15 cellular contexts compared by ENCODE assay signal in the genomic region with DNA sequence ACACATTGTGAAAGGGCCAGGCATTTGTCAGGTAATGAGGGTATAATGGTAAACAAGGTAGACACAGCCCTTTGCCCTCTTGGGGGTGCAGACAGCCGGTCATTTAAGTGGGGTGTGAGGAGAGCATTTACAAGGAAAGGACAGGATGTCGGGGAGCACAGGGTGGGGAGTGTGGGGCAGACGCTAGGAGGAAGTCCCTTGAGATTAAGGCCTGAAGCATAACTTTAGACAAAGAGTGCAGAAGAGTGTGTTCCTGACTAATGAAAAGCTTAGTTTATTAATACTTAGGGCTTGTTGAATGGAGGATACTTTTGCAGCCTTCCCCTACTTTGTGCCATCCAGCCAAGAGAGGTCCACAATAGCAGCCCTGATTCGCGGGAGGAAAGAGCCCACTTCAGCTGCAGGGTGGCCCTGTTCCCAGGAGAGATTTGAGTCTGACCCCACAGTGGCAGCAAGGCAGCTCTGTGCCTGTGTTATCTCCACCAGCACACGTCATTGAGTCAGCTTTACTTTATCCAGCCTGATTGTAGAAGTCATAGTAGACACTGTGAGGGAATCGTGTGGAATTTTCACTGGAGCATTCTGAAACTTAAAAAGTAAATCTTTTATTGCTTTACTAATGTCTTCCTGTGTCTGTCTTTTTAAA. TPM values are rescaled to one million over a fixed set of nuclear protein-coding genes. Genes with fewer than 3 reads are reported as not detected.
A peak's percentile ranks its signal among the peaks of the same experiment; 100 is the strongest.
DNase-seq lines count a peak whose midpoint lies in the region; ATAC-seq, FAIRE-seq and TF ChIP-seq lines count a peak whose summit lies in the region.
"Had no signal": no experiment of that assay in that cellular context is flagged by ENCODE, and none has a peak within 500 bp of the region (broad histone marks: within the 10 kb centered on the region; RNA-seq: fewer than 3 reads in every experiment).

No MANE protein-coding gene starts in this region.

- H3K9me3 ChIP-seq in SK-N-SH: no peaks in the 10 kb centered on the region
- no peaks in the 10 kb centered on the region for H3K9me3 ChIP-seq in astrocyte (ENCODE audit: insufficient read depth, low read depth, low read length)
- no peaks in the 10 kb centered on the region for H3K9me3 ChIP-seq in hepatocyte (ENCODE audit: low read depth)
- H3K9me3 ChIP-seq in transverse colon: no peaks in the 10 kb centered on the region
- H3K9me3 ChIP-seq in PC-9 (ENCODE audit: insufficient read depth, low read depth): no peaks in the 10 kb centered on the region
- H3K9me3 ChIP-seq: breast epithelium had no signal

- H3K9me2 ChIP-seq in SK-N-SH (no peaks in the 10 kb centered on the region), hepatocyte (replicated peaks; ENCODE audit: insufficient read depth) (no peaks in the 10 kb centered on the region), PC-9 (ENCODE audit: insufficient read depth) (no peaks in the 10 kb centered on the region)

- peaks cover 59% of the 10 kb centered on the region for H3K4me1 Mint-ChIP-seq in astrocyte (ENCODE audit: low read depth, unreplicated experiment)

- H4K20me1 ChIP-seq in SK-N-SH (ENCODE audit: insufficient read depth) (peaks cover 12% of the 10 kb centered on the region), astrocyte (ENCODE audit: insufficient read depth, low read length) (peaks cover 79% of the 10 kb centered on the region), hepatocyte (ENCODE audit: insufficient read depth, poor library complexity, severe bottlenecking) (peaks cover 52% of the 10 kb centered on the region), PC-9 (ENCODE audit: insufficient read depth) (peaks cover 3% of the 10 kb centered on the region; the same call in 1 of the 2 replicates)

- BruUV-seq in PC-9 (replicated peaks; lab: Mats Ljungman, UMichigan): no TSS peak

- H3K27ac ChIP-seq in SK-N-SH (ENCODE audit: low read depth in 2 of 2, low read length in 1 of 2) (no peak overlapping the region), astrocyte (ENCODE audit: low read depth, low read length) (no peak overlapping the region), hepatocyte (peak overlapping the region; percentile 53), transverse colon (peak overlapping the region; percentile 58 to 76 (median 63)), PC-9 (no peak overlapping the region)
- H3K27ac ChIP-seq: breast epithelium, GM23248 had no signal

- H2AFZ ChIP-seq in SK-N-SH (ENCODE audit: low read depth): no peak overlapping the region
- no peak overlapping the region for H2AFZ ChIP-seq in astrocyte (ENCODE audit: low read depth, low read length)
- H2AFZ ChIP-seq in hepatocyte: no peak overlapping the region
- no peak overlapping the region for H2AFZ ChIP-seq in PC-9
- H2AFZ ChIP-seq: GM23248 had no signal

- TF ChIP-seq EP300 in SK-N-SH (IDR thresholded peaks at IDR 0.05; ENCODE audit: borderline replicate concordance in 1 of 2, low read depth in 1 of 2, low read length in 1 of 2): no peak
- no peak for TF ChIP-seq EP300 in transverse colon (IDR thresholded peaks at IDR 0.05; ENCODE audit: low read depth)

- TF ChIP-seq POLR2A in transverse colon (IDR thresholded peaks at IDR 0.05): no peak

- CTCF ChIA-PET in SK-N-SH (lab: Yijun Ruan, JAX) (no interaction called here), PC-9 (lab: Charles Lee) (no interaction called here)

- peaks cover 5 to 15% of the 10 kb centered on the region in 2 experiments; a peak in 3 of 4 replicates for H3K4me1 ChIP-seq in SK-N-SH (ENCODE audit: control insufficient read depth in 1 of 2, insufficient read depth in 2 of 2, low read depth in 1 of 2, low read length in 1 of 2)
- peaks cover 12% of the 10 kb centered on the region for H3K4me1 ChIP-seq in astrocyte (ENCODE audit: insufficient read depth, low read length)
- H3K4me1 ChIP-seq in hepatocyte (ENCODE audit: insufficient read depth): peaks cover 23% of the 10 kb centered on the region
- H3K4me1 ChIP-seq in transverse colon: peaks cover 30 to 74% (median 43%) of the 10 kb centered on the region in 4 donors
- no peaks in the 10 kb centered on the region for H3K4me1 ChIP-seq in PC-9 (replicated peaks; ENCODE audit: insufficient read depth)

- H3K27me3 ChIP-seq in SK-N-SH (ENCODE audit: insufficient read depth) (no peaks in the 10 kb centered on the region), astrocyte (ENCODE audit: insufficient read depth, low read length) (no peaks in the 10 kb centered on the region), hepatocyte (no peaks in the 10 kb centered on the region), transverse colon (no peaks in the 10 kb centered on the region), PC-9 (ENCODE audit: insufficient read depth, low read depth) (no peaks in the 10 kb centered on the region)
- H3K27me3 ChIP-seq: breast epithelium had no signal

- H3K4me3 Mint-ChIP-seq in astrocyte (ENCODE audit: unreplicated experiment): no peak overlapping the region
- H3K4me3 Mint-ChIP-seq: natural killer cell had no signal

- H3K36me3 ChIP-seq in SK-N-SH (replicated peaks in 1 of 2; ENCODE audit: control insufficient read depth in 1 of 2, insufficient read depth in 2 of 2, low read length in 1 of 2) (no peaks in the 10 kb centered on the region), astrocyte (ENCODE audit: insufficient read depth, low read length) (no peaks in the 10 kb centered on the region), hepatocyte (replicated peaks; ENCODE audit: insufficient read depth, low read depth) (no peaks in the 10 kb centered on the region), transverse colon (no peaks in the 10 kb centered on the region), PC-9 (ENCODE audit: low read depth) (no peaks in the 10 kb centered on the region)
- H3K36me3 ChIP-seq: breast epithelium had no signal

- POLR2A ChIA-PET in SK-N-SH (lab: Yijun Ruan, JAX): interaction anchor here (0.6 kb wide), 2 partner anchors 17 to 97 kb away, joined by 3 to 4 read pairs; no protein-coding TSS in a partner anchor
- POLR2A ChIA-PET in PC-9 (lab: Charles Lee; ENCODE audit: unreplicated experiment): no interaction called here

- WGBS in SK-N-SH (ENCODE audit: low lambda C conversion rate): 85% methylated on average over 7 of the region's 7 CpGs
- 32% methylated on average over 7 of the region's 7 CpGs for WGBS in hepatocyte (ENCODE audit: low lambda C conversion rate, missing lambda C conversion rate)
- 44 to 55% methylated on average over 7 of the region's 7 CpGs for WGBS in transverse colon (ENCODE audit: low coverage in 1 of 2), 2 donors

- in situ Hi-C loops in transverse colon (cut with MboI; ENCODE audit: low pct_ligation_motif_present in 1 of 4, low pct_unique_long_range_greater_than_20kb in 1 of 4, low sequenced_read_pairs in 3 of 4): no loop called here

- H3K27me3 Mint-ChIP-seq in astrocyte (ENCODE audit: low read depth, unreplicated experiment): no peaks in the 10 kb centered on the region

- H3K79me2 ChIP-seq in SK-N-SH (ENCODE audit: insufficient read depth) (peaks cover 96% of the 10 kb centered on the region), astrocyte (ENCODE audit: insufficient read depth, low read length) (peaks cover 89% of the 10 kb centered on the region), hepatocyte (peaks cover 94% of the 10 kb centered on the region), PC-9 (ENCODE audit: low read depth) (peaks cover 35% of the 10 kb centered on the region)

- peaks cover 7% of the 10 kb centered on the region for H3K36me3 Mint-ChIP-seq in astrocyte (ENCODE audit: low read depth, unreplicated experiment)
- H3K36me3 Mint-ChIP-seq: natural killer cell had no signal

- H3K4me3 ChIP-seq in SK-N-SH (ENCODE audit: low read depth in 2 of 2, low read length in 1 of 2): no peak overlapping the region
- no peak overlapping the region for H3K4me3 ChIP-seq in astrocyte (ENCODE audit: insufficient read depth, low read depth, low read length)
- H3K4me3 ChIP-seq in hepatocyte: no peak overlapping the region
- H3K4me3 ChIP-seq in transverse colon: no peak overlapping the region
- H3K4me3 ChIP-seq in PC-9: no peak overlapping the region
- H3K4me3 ChIP-seq: breast epithelium, GM12878, GM23248 had no signal

- FAIRE-seq in astrocyte (lab: Jason Lieb, UNC): no peak
- FAIRE-seq: GM12878 had no signal

- no peak for TF ChIP-seq RAD21 in SK-N-SH (IDR thresholded peaks at IDR 0.05; ENCODE audit: low read length)

- H3K27ac Mint-ChIP-seq in astrocyte (ENCODE audit: unreplicated experiment): no peak overlapping the region
- H3K27ac Mint-ChIP-seq: natural killer cell had no signal

- intact Hi-C loops in transverse colon (cut with DNase I; ENCODE audit: low total_unique reads): no loop called here
- intact Hi-C loops in PC-9 (cut with micrococcal nuclease; ENCODE audit: unreplicated experiment): loop anchor here (5.0 kb wide), 1 partner anchor 35 kb away; a partner anchor contains a TSS

- TF ChIP-seq CTCF in SK-N-SH (IDR thresholded peaks at IDR 0.05) (no peak), astrocyte (IDR thresholded peaks at IDR 0.05; ENCODE audit: insufficient read depth, low read depth, low read length) (no peak), hepatocyte (IDR thresholded peaks at IDR 0.05; ENCODE audit: poor library complexity) (no peak), transverse colon (IDR thresholded peaks at IDR 0.05) (no peak), PC-9 (conservative IDR thresholded peaks at IDR 0.05) (no peak)

- no peaks in the 10 kb centered on the region for H3K9me3 Mint-ChIP-seq in astrocyte (ENCODE audit: unreplicated experiment)
- H3K9me3 Mint-ChIP-seq: natural killer cell had no signal

- ATAC-seq in SK-N-SH treated with all-trans-retinoic acid at 6 μM for 48 hours (peak; percentile 37), GM21619 (IDR thresholded peaks at IDR 0.05; ENCODE audit: unreplicated experiment) (no peak)
- ATAC-seq: GM12878, natural killer cell had no signal

- H3F3A ChIP-seq in SK-N-SH (replicated peaks; ENCODE audit: insufficient read depth) (no peaks in the 10 kb centered on the region), PC-9 (ENCODE audit: insufficient read depth, low read depth) (no peaks in the 10 kb centered on the region)

- H3K4me2 ChIP-seq in SK-N-SH: no peak overlapping the region
- no peak overlapping the region for H3K4me2 ChIP-seq in astrocyte (ENCODE audit: low read length)
- H3K4me2 ChIP-seq in hepatocyte: peak overlapping the region; percentile 24
- H3K4me2 ChIP-seq in PC-9: no peak overlapping the region

- DNase-seq in SK-N-SH (no peak), astrocyte (ENCODE audit: low read depth) (peak; percentile 55), hepatocyte (ENCODE audit: low spot score) (peak; percentile 31), transverse colon (peak; percentile 32), H4 (ENCODE audit: low spot score) (no peak), PC-9 (no peak)
- DNase-seq: activated CD4-positive, alpha-beta T cell treated with anti-CD3 and anti-CD28 coated beads for 1 hour; GM23248; natural killer cell; NCI-H1048; NCI-H524 treated with DMSO at 0.1 percent for 48 hours had no signal

- H3K9ac ChIP-seq in SK-N-SH (no peak overlapping the region), astrocyte (ENCODE audit: low read length) (no peak overlapping the region)
- H3K9ac ChIP-seq: GM23248 had no signal

RNA-seq across cellular contexts. Expression of a gene that starts 35.1 kb away (rescaled TPM):
- polyA plus RNA-seq in SK-N-SH (2012; rRNA removed) (27.3 and 34.4 TPM in 2 replicates), hepatocyte (202 and 245 TPM in 2 replicates)
- polyA plus RNA-seq in SK-N-SH (2012; cell fraction: cytosol; rRNA removed): 34.9 and 39.9 TPM in 2 replicates
- polyA plus RNA-seq in SK-N-SH (2012; cell fraction: nucleus; rRNA removed): 17.1 and 32.0 TPM in 2 replicates
- total RNA-seq in astrocyte (229 and 240 TPM in 2 replicates), hepatocyte (147 and 176 TPM in 2 replicates), transverse colon (10 to 100 TPM; 32.9 to 79.5 (median 58.2) TPM), PC-9 (2021) (67.8 and 80.3 TPM in 2 replicates)
- 59.2 and 76.5 TPM in 2 replicates for total RNA-seq in H4 (2014; rRNA removed; shearing (Covaris generic))

Comparison
In these comparisons a context has a peak if more than half of its experiments do, and no peak if none do; other contexts are left out.
1. DNase-seq: peak in astrocyte (single experiment), hepatocyte (single experiment) and transverse colon (single experiment); none in SK-N-SH (single experiment), H4 (single experiment) and PC-9 (0 of 2).
2. H3K27ac ChIP-seq: peak in hepatocyte (single experiment) and transverse colon (4 of 4); none in SK-N-SH (0 of 2), astrocyte (single experiment) and PC-9 (single experiment).